ENCODE assay signal across 23 cellular contexts in the genomic region with DNA sequence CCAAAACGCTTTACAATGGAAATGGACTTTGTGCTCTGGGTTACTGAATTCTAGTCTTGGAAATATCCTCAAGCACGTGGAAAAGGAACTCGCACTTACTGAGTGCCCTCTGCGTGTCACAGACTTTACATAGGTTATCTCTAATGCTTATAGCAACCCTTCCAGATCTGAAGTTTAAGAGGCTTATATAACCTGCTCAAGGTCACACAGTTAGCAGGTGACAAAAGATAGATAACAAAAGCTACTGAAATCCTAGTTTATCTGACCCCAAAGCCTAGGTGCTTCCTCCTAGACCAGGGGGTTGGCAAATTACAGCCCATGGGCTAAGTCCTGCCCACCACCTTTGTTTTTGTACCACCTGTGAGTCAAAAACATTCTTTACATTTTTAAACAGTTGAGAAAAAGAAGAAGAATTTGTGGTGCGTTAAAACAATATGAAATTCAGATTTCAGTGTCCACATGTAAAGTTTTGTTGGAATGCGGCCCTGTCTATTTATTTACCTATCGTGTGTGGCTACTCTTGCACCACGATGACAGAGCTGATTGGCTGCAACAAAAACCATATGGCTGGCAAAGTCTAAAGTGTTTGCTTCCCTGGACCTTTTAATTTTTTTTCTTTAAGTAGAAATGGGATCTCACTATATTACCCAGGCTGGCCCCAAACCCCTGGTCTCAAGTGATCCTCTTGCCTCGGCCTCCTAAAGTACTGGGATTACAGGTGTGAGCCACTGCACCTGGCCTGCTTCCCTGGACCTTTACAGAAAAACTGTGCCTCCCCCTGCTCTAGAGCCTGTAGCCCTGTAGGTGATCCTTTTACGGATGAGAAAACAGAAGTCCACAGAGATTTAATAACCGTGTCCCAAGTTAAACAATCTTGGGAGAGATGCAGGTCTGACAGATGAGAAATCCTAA.
DNase-seq lines count a peak whose midpoint lies in the region; ATAC-seq and TF ChIP-seq lines count a peak whose summit lies in the region.
"Had no signal": no experiment of that assay in that cellular context is flagged by ENCODE, and none has a peak within 500 bp of the region (broad histone marks: within the 10 kb centered on the region; RNA-seq: fewer than 3 reads in every experiment).

No MANE protein-coding gene starts in this region.

- TF ChIP-seq CTCF in WERI-Rb-1 (IDR thresholded peaks at IDR 0.05; ENCODE audit: low read depth, low read length) (no peak), gastrocnemius medialis (IDR thresholded peaks at IDR 0.05 in 4 of 5, conservative IDR thresholded peaks at IDR 0.05 in 1 of 5) (no peak)

- no peak overlapping the region for H2BK12ac ChIP-seq in mesenchymal stem cell (ENCODE audit: low read length in 2 of 2)

- no peak overlapping the region for H3K23ac ChIP-seq in mesenchymal stem cell (ENCODE audit: low read length in 2 of 2)

- no peak overlapping the region for H3K9ac ChIP-seq in mesenchymal stem cell (ENCODE audit: low read length)

- H2BK5ac ChIP-seq in mesenchymal stem cell (ENCODE audit: low read depth, low read length, poor library complexity, severe bottlenecking), result no peak overlapping the region

- no peak overlapping the region for H2BK15ac ChIP-seq in mesenchymal stem cell (ENCODE audit: low read depth, poor library complexity, severe bottlenecking)

- H3K27me3 ChIP-seq in WERI-Rb-1 (ENCODE audit: insufficient read depth, low read depth, severe bottlenecking) (no peaks in the 10 kb centered on the region), gastrocnemius medialis (no peaks in the 10 kb centered on the region), mesenchymal stem cell (ENCODE audit: control insufficient read depth in 1 of 2, insufficient read depth in 1 of 2, low read length in 2 of 2) (no peaks in the 10 kb centered on the region), aorta (ENCODE audit: control insufficient read depth in 1 of 2, insufficient read depth in 2 of 2, low read length in 1 of 2) (peaks cover 0 to 2% of the 10 kb centered on the region in 2 donors)
- H3K27me3 ChIP-seq: ovary, right lobe of liver, suprapubic skin had no signal

- no peak overlapping the region for H3K14ac ChIP-seq in mesenchymal stem cell (ENCODE audit: low read length in 2 of 2)

- H3K4me1 ChIP-seq in gastrocnemius medialis, result peaks cover 11 to 32% of the 10 kb centered on the region in 2 donors
- no peaks in the 10 kb centered on the region for H3K4me1 ChIP-seq in mesenchymal stem cell (ENCODE audit: control insufficient read depth, insufficient read depth, low read depth, low read length)
- no peaks in the 10 kb centered on the region for H3K4me1 ChIP-seq in aorta (ENCODE audit: control insufficient read depth in 1 of 2, insufficient read depth in 2 of 2, low read length in 2 of 2)
- H3K4me1 ChIP-seq: HAP-1 had no signal

- H3K4ac ChIP-seq in mesenchymal stem cell (ENCODE audit: low read depth in 1 of 2, low read length in 2 of 2), result no peak overlapping the region

- H3K79me1 ChIP-seq in mesenchymal stem cell (replicated peaks; ENCODE audit: low read length, poor library complexity, severe bottlenecking), result no peaks in the 10 kb centered on the region

- H3K27ac ChIP-seq in WERI-Rb-1 (peak overlapping the region; percentile 60), gastrocnemius medialis (peak overlapping the region; percentile 12 to 64 (median 36)), mesenchymal stem cell (ENCODE audit: low read length, poor library complexity, severe bottlenecking) (no peak overlapping the region), aorta (ENCODE audit: low read depth in 1 of 2, low read length in 2 of 2) (no peak overlapping the region)
- H3K27ac ChIP-seq: ovary, suprapubic skin had no signal

- intact Hi-C loops in left colon (cut with DNase I, micrococcal nuclease) (no loop called here), gastrocnemius medialis (cut with DNase I; ENCODE audit: low total_unique reads) (loop anchor here (5.0 kb wide), 1 partner anchor 45 kb away; no protein-coding TSS in a partner anchor), aorta (cut with DNase I) (no loop called here)

- H3K9me3 ChIP-seq in WERI-Rb-1 (ENCODE audit: severe bottlenecking) (no peaks in the 10 kb centered on the region), gastrocnemius medialis (no peaks in the 10 kb centered on the region), mesenchymal stem cell (ENCODE audit: control insufficient read depth, low read length) (no peaks in the 10 kb centered on the region), aorta (ENCODE audit: control insufficient read depth, low read length) (peaks cover 2% of the 10 kb centered on the region)
- H3K9me3 ChIP-seq: HAP-1, ovary, right lobe of liver, suprapubic skin had no signal

- H3K4me3 ChIP-seq in WERI-Rb-1 (ENCODE audit: low read depth, low read length) (no peak overlapping the region), gastrocnemius medialis (no peak overlapping the region), mesenchymal stem cell (ENCODE audit: insufficient read depth in 1 of 2, low read depth in 1 of 2, low read length in 2 of 2) (no peak overlapping the region), aorta (ENCODE audit: low read length in 2 of 2) (no peak overlapping the region)
- H3K4me3 ChIP-seq: HAP-1, ovary, right lobe of liver, suprapubic skin had no signal

- H2AFZ ChIP-seq in mesenchymal stem cell (ENCODE audit: low read depth, low read length), result no peak overlapping the region

- 79% methylated on average over 11 of the region's 11 CpGs for WGBS in mesenchymal stem cell
- WGBS in aorta, 2 donors, result 65% methylated on average over 11 of the region's 11 CpGs

- H4K8ac ChIP-seq in mesenchymal stem cell (ENCODE audit: low read length), result no peak overlapping the region

- DNase-seq in DMS79 treated with DMSO at 0.1 percent for 48 hours (lab: John Stamatoyannopoulos, UW), result peak; percentile 23
- no peak for DNase-seq in DMS79 (lab: John Stamatoyannopoulos, UW)
- DNase-seq in WERI-Rb-1, result peak; percentile 32
- DNase-seq in left colon, result no peak
- no peak for DNase-seq in gastrocnemius medialis
- DNase-seq in mesenchymal stem cell, result no peak
- DNase-seq in aorta, result no peak
- no peak for DNase-seq in activated CD4-positive, alpha-beta T cell treated with anti-CD3 and anti-CD28 coated beads for 1 hour
- DNase-seq: 8988T; activated CD4-positive, alpha-beta T cell treated with anti-CD3 and anti-CD28 coated beads for 36 hours; activated CD8-positive, alpha-beta T cell treated with anti-CD3 and anti-CD28 coated beads, Interleukin-2, amount 10 ng/mL, durations not matched to agents 7 days and 5 days; activated naive CD8-positive, alpha-beta T cell treated with anti-CD3 and anti-CD28 coated beads, Interleukin-2, amount 10 ng/mL, durations not matched to agents 7 days and 5 days; islet precursor cell; NCI-H1694 treated with DMSO at 0.1 percent for 48 hours; NCI-H226; ovary; RPMI8226; stimulated activated CD4-positive, alpha-beta T cell treated with anti-CD3 and anti-CD28 coated beads, Interleukin-4, amount 100 ng/mL, for 4 hours; T-helper 2 cell had no signal

- no peak overlapping the region for H4K91ac ChIP-seq in mesenchymal stem cell (ENCODE audit: low read length)

- no peak overlapping the region for H3K4me2 ChIP-seq in mesenchymal stem cell (ENCODE audit: low read length, poor library complexity, severe bottlenecking)

- no peak overlapping the region for H3K18ac ChIP-seq in mesenchymal stem cell (ENCODE audit: low read depth in 1 of 2, low read length in 2 of 2)

- ATAC-seq in left colon (peak; percentile 81), gastrocnemius medialis (no peak), aorta (ENCODE audit: low FRiP score) (no peak)
- ATAC-seq: activated CD4-positive, alpha-beta T cell treated with anti-CD3 and anti-CD28 coated beads for 36 hours; activated CD8-positive, alpha-beta T cell treated with anti-CD3 and anti-CD28 coated beads, Interleukin-2, amount 10 ng/mL, durations not matched to agents 7 days and 5 days; stimulated activated memory B cell treated with anti-CD40 and anti-IgM and Interleukin-4, amounts not matched to agents 10 μg/mL and 1 μg/mL and 100 μg/mL, for 72 hours had no signal

- H2AK5ac ChIP-seq in mesenchymal stem cell (ENCODE audit: low read length, severe bottlenecking), result no peak overlapping the region

- in situ Hi-C loops in gastrocnemius medialis (cut with MboI; ENCODE audit: low sequenced_read_pairs in 4 of 4), result no loop called here

- H2BK120ac ChIP-seq in mesenchymal stem cell (ENCODE audit: low read depth, low read length), result no peak overlapping the region

- no peak for TF ChIP-seq POLR2A in gastrocnemius medialis (IDR thresholded peaks at IDR 0.05)

- H3K36me3 ChIP-seq in WERI-Rb-1 (no peaks in the 10 kb centered on the region), gastrocnemius medialis (no peaks in the 10 kb centered on the region), mesenchymal stem cell (ENCODE audit: control insufficient read depth in 1 of 2, insufficient read depth in 2 of 2, low read depth in 1 of 2, low read length in 2 of 2) (no peaks in the 10 kb centered on the region), aorta (ENCODE audit: control insufficient read depth in 1 of 2, insufficient read depth in 2 of 2, low read length in 1 of 2) (no peaks in the 10 kb centered on the region)
- H3K36me3 ChIP-seq: HAP-1, ovary, right lobe of liver, suprapubic skin had no signal

Comparison
In these comparisons a context has a peak if more than half of its experiments do, and no peak if none do; other contexts are left out.
1. DNase-seq: peak in DMS79 treated with DMSO at 0.1 percent for 48 hours (single experiment) and WERI-Rb-1 (single experiment); none in DMS79 (single experiment), left colon (0 of 2), gastrocnemius medialis (0 of 2), mesenchymal stem cell (single experiment), aorta (0 of 2) and activated CD4-positive, alpha-beta T cell treated with anti-CD3 and anti-CD28 coated beads for 1 hour (single experiment).
2. H3K27ac ChIP-seq: peak in WERI-Rb-1 (single experiment) and gastrocnemius medialis (4 of 4); none in mesenchymal stem cell (single experiment) and aorta (0 of 2).